In the genomic region with DNA sequence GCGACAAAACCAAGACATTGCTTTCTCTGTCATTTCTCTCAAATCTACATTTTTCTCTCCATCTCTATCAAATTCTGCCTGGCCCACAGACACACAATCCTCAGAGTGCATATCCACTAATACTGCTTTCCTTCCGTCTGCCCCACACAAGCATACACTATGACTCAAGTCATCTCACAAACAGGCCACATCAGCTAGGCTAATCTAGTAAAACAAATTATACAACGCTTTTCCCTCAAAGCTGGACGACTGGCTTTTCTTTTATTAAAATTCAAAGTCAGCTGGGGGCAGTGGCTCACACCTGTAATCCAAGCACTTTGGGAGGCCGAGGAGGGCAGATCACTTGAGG, we compare ENCODE assay signal across 1 cellular context.
TF ChIP-seq lines count a peak whose summit lies in the region.

No MANE protein-coding gene starts in this region.

TF ChIP-seq in HepG2, 621 proteins besides CTCF, POLR2A, EP300 and RAD21 (continued from another document):
- TF ChIP-seq ZGPAT (CRISPR knock-in tag; IDR thresholded peaks at IDR 0.05) (no peak), ZSCAN9 (CRISPR knock-in tag; IDR thresholded peaks at IDR 0.05; ENCODE audit: borderline replicate concordance) (no peak), ZNF326 (CRISPR knock-in tag; IDR thresholded peaks at IDR 0.05; ENCODE audit: borderline replicate concordance) (no peak), NFE2 (CRISPR knock-in tag; IDR thresholded peaks at IDR 0.05) (no peak), ATF7 (IDR thresholded peaks at IDR 0.05) (no peak), ATF7 (CRISPR knock-in tag; IDR thresholded peaks at IDR 0.05) (no peak), SPEN (CRISPR knock-in tag; IDR thresholded peaks at IDR 0.05; ENCODE audit: low read depth) (no peak), FOXP4 (CRISPR knock-in tag; IDR thresholded peaks at IDR 0.05) (no peak), ZNF317 (CRISPR knock-in tag; IDR thresholded peaks at IDR 0.05) (no peak), ZNF501 (CRISPR knock-in tag; IDR thresholded peaks at IDR 0.05) (no peak), PLRG1 (conservative IDR thresholded peaks at IDR 0.05) (no peak), ZBTB38 (CRISPR knock-in tag; IDR thresholded peaks at IDR 0.05) (no peak)
- TF ChIP-seq, protein P1, sequence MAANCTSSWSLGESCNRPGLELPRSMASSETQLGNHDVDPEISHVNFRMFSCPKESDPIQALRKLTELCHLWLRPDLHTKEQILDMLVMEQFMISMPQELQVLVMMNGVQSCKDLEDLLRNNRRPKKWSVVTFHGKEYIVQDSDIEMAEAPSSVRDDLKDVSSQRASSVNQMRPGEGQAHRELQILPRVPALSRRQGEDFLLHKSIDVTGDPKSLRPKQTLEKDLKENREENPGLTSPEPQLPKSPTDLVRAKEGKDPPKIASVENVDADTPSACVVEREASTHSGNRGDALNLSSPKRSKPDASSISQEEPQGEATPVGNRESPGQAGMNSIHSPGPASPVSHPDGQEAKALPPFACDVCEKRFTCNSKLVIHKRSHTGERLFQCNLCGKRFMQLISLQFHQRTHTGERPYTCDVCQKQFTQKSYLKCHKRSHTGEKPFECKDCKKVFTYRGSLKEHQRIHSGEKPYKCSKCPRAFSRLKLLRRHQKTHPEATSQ (CRISPR knock-in tag; IDR thresholded peaks at IDR 0.05; ENCODE audit: borderline replicate concordance), result no peak
